In the genomic region with DNA sequence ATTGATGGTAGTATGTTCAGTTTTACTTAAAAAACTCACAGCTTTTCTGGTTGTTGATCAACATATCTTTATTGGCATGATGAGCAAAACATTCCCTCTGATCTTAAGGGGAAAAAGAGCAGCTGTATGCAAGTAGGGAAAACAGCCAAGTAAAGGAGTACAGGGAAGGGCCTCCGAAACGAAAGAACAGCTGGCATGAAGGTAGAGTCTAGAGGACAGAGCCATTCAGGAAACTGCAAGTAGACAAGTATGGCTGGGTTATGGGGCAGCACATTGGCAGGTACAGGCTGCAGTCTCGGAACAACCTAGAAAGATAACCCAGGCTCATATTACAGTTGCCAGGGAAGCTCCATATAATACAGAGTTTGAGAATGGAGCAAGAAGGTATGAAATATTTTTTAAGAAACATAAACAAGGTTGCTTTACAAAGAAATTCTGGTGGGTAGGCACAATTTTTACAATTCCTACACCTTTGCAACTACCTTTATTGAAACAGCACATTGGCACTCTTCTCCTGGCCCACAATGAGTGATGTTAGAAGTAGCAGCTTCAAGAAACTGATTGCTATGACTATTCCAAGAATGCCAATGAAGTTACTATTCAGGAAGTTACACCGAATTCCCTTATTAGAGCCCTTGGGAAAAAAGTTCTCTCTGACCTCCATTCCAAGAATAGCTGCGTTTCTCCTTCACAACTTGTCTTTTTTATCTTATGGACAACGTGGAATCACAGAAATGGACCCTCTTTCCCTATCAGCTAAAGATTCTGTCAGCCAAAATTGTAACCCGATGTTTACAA, we compare ENCODE assay signal across 15 cellular contexts. TPM values are rescaled to one million over a fixed set of nuclear protein-coding genes. Genes with fewer than 3 reads are reported as not detected.
DNase-seq lines count a peak whose midpoint lies in the region; ATAC-seq and TF ChIP-seq lines count a peak whose summit lies in the region.
"Had no signal": no experiment of that assay in that cellular context is flagged by ENCODE, and none has a peak within 500 bp of the region (broad histone marks: within the 10 kb centered on the region; RNA-seq: fewer than 3 reads in every experiment).

No MANE protein-coding gene starts in this region.

- ATAC-seq in HG03565 (IDR thresholded peaks at IDR 0.05; ENCODE audit: unreplicated experiment) (no peak), GM21529 (IDR thresholded peaks at IDR 0.05; ENCODE audit: unreplicated experiment) (no peak), HG03457 (IDR thresholded peaks at IDR 0.05; ENCODE audit: unreplicated experiment) (no peak)
- ATAC-seq: activated CD4-positive, alpha-beta T cell treated with anti-CD3 and anti-CD28 coated beads for 36 hours; activated T-helper 17 cell treated with anti-CD3 and anti-CD28 coated beads, Interleukin-2, amount 50 U/mL, for 72 hours; HCT116; K562; T-cell had no signal

- H3K9me3 ChIP-seq in osteoblast (ENCODE audit: low read depth, low read length): no peaks in the 10 kb centered on the region

- H3K27me3 ChIP-seq in osteoblast (ENCODE audit: insufficient read depth, low read length): no peaks in the 10 kb centered on the region

- peaks cover 44% of the 10 kb centered on the region for H3K4me1 ChIP-seq in osteoblast (ENCODE audit: insufficient read depth, low read length)

- POLR2A ChIA-PET in RWPE1 (lab: Yijun Ruan, JAX; ENCODE audit: low non-redundant PET): no interaction called here

- TF ChIP-seq CTCF in RWPE1 (conservative IDR thresholded peaks at IDR 0.05; ENCODE audit: low read depth): no peak
- no peak for TF ChIP-seq CTCF in osteoblast (IDR thresholded peaks at IDR 0.05; ENCODE audit: extremely low read depth, low read depth, low read length)

- H2AFZ ChIP-seq in osteoblast (ENCODE audit: low read length): peak overlapping the region; percentile 30

- no peak overlapping the region for H3K4me3 ChIP-seq in osteoblast (ENCODE audit: insufficient read depth, low read length)
- H3K4me3 ChIP-seq: K562 had no signal

- H3K4me2 ChIP-seq in osteoblast (ENCODE audit: insufficient read depth, low read length): peak overlapping the region; percentile 56

- peak; percentile 53 for DNase-seq in GM03348 (ENCODE audit: low spot score)
- DNase-seq in RWPE1 (ENCODE audit: low spot score): peak; percentile 13
- peak; percentile 53 for DNase-seq in fibroblast of peridontal ligament (ENCODE audit: extremely low read depth)
- no peak for DNase-seq in osteoblast (ENCODE audit: insufficient read length, low spot score, missing footprints)
- DNase-seq in NCI-H524 (lab: John Stamatoyannopoulos, UW): no peak
- DNase-seq: activated CD4-positive, alpha-beta T cell treated with anti-CD3 and anti-CD28 coated beads for 36 hours; C1 segment of cervical spinal cord; substantia nigra; T-cell had no signal

- H3K79me2 ChIP-seq in osteoblast (ENCODE audit: insufficient read depth, low read length): peaks cover 73% of the 10 kb centered on the region

- peaks cover 14% of the 10 kb centered on the region for H4K20me1 ChIP-seq in osteoblast (ENCODE audit: insufficient read depth, low read length)

- CTCF ChIA-PET in RWPE1 (lab: Yijun Ruan, JAX): interaction anchor here (1.0 kb wide), 1 partner anchor 58 kb away, joined by 3 read pairs; no protein-coding TSS in a partner anchor

- no peak overlapping the region for H3K27ac ChIP-seq in RWPE1
- H3K27ac ChIP-seq in osteoblast (ENCODE audit: low read depth, low read length): peak overlapping the region; percentile 71

- no peaks in the 10 kb centered on the region for H3K36me3 ChIP-seq in osteoblast (ENCODE audit: insufficient read depth, low read length)

RNA-seq across cellular contexts. Expression of a gene that starts 45.2 kb away (rescaled TPM):
- total RNA-seq in osteoblast: 56.1 and 96.9 TPM in 2 replicates

Comparison
In these comparisons a context has a peak if more than half of its experiments do, and no peak if none do; other contexts are left out.
1. DNase-seq: peak in GM03348 (single experiment), RWPE1 (single experiment) and fibroblast of peridontal ligament (single experiment); none in osteoblast (single experiment) and NCI-H524 (0 of 2).